Comparison of ENCODE assay signal across 23 cellular contexts in the genomic region with DNA sequence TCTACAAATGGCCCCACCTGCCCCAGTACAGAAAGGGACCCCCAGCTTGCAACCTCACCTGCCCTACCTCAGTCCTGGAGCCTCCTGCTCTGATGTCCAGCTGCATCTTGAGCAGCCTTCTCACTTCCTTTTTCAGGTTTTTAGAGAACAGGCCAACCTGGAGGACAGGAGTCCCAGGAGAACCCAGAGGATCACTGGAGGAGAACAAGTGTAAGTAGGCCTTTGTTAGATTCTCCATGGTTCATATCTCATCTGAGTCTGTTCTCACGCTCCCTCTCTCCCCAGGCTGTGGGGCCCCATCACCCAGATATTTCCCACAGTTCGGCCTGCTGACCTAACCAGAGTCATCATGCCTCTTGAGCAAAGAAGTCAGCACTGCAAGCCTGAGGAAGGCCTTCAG. TPM values are rescaled to one million over a fixed set of nuclear protein-coding genes. Genes with fewer than 3 reads are reported as not detected.
DNase-seq lines count a peak whose midpoint lies in the region; ATAC-seq, FAIRE-seq and TF ChIP-seq lines count a peak whose summit lies in the region.
"Had no signal": no experiment of that assay in that cellular context is flagged by ENCODE, and none has a peak within 500 bp of the region (broad histone marks: within the 10 kb centered on the region; RNA-seq: fewer than 3 reads in every experiment).

No MANE protein-coding gene starts in this region.

- H3K79me2 ChIP-seq in GM12878 (ENCODE audit: control insufficient read depth, insufficient read depth, low read length): no peaks in the 10 kb centered on the region

- DNase-seq in GM12878 (ENCODE audit: low read depth, low spot score): peak; percentile 13
- no peak for DNase-seq in cerebellar cortex (ENCODE audit: low spot score)
- DNase-seq in tibial nerve (ENCODE audit: low spot score in 2 of 2): no peak
- DNase-seq in small intestine: no peak
- DNase-seq in AML-193 (lab: John Stamatoyannopoulos, UW): no peak
- DNase-seq: activated CD4-positive, alpha-beta T cell treated with anti-CD3 and anti-CD28 coated beads for 36 hours; activated gamma-delta T cell treated with Interleukin-2 at 50 U/mL for 16 hours; effector memory CD8-positive, alpha-beta T cell; naive thymus-derived CD4-positive, alpha-beta T cell; NCI-H1092 treated with DMSO at 0.1 percent for 48 hours; NCI-H69; stimulated activated CD4-positive, alpha-beta T cell treated with anti-CD3 and anti-CD28 coated beads, Interleukin-4, amount 100 ng/mL, for 1 hour had no signal

- H3K9ac ChIP-seq in GM12878 (ENCODE audit: control insufficient read depth, insufficient read depth, low read length): no peak overlapping the region
- H3K9ac ChIP-seq: KMS-11 had no signal

- no peak for TF ChIP-seq CTCF in GM12878 (IDR thresholded peaks at IDR 0.05 in 2 of 3, conservative IDR thresholded peaks at IDR 0.05 in 1 of 3; ENCODE audit: control insufficient read depth in 2 of 3, extremely low read depth in 1 of 3, insufficient read depth in 1 of 3, low read depth in 3 of 3, low read length in 3 of 3)
- no peak for TF ChIP-seq CTCF in tibial nerve (IDR thresholded peaks at IDR 0.05)

- TF ChIP-seq EP300 in GM12878 (IDR thresholded peaks at IDR 0.05; ENCODE audit: borderline replicate concordance in 1 of 2, control insufficient read depth in 1 of 2, low read depth in 2 of 2, low read length in 2 of 2): no peak
- TF ChIP-seq EP300 in tibial nerve (IDR thresholded peaks at IDR 0.05): no peak

- H3K27ac ChIP-seq in GM12878 (ENCODE audit: control insufficient read depth, insufficient read depth) (no peak overlapping the region), tibial nerve (no peak overlapping the region), small intestine (ENCODE audit: low read depth in 1 of 2, low read length in 1 of 2) (no peak overlapping the region)
- H3K27ac ChIP-seq: KMS-11, SJSA1, suprapubic skin had no signal

- 0% methylated on average over 2 of the region's 2 CpGs for WGBS in GM12878 (ENCODE audit: insufficient coverage, insufficient replicate concordance, low lambda C conversion rate, missing lambda C conversion rate)
- 78 to 83% methylated on average over 2 of the region's 2 CpGs for WGBS in tibial nerve, 2 donors
- 70 to 87% (median 80%) methylated on average over 2 of the region's 2 CpGs for WGBS in small intestine, 3 donors

- H3K9me3 ChIP-seq in GM12878 (replicated peaks; ENCODE audit: control insufficient read depth, insufficient read depth, low read length) (no peaks in the 10 kb centered on the region; the same call in 2 of the 3 replicates), tibial nerve (no peaks in the 10 kb centered on the region), small intestine (ENCODE audit: control insufficient read depth, low read depth) (no peaks in the 10 kb centered on the region)
- H3K9me3 ChIP-seq: SJSA1, suprapubic skin had no signal

- H3K4me3 ChIP-seq in GM12878 (no peak overlapping the region), tibial nerve (no peak overlapping the region), small intestine (ENCODE audit: low read depth in 1 of 2, low read length in 2 of 2) (no peak overlapping the region)
- H3K4me3 ChIP-seq: lung, SJSA1, suprapubic skin had no signal

- intact Hi-C loops in GM12878 (cut with micrococcal nuclease; ENCODE audit: unreplicated experiment): no loop called here

- no peak overlapping the region for H2AFZ ChIP-seq in GM12878 (ENCODE audit: control insufficient read depth, low read depth, low read length)

- H3K27me3 ChIP-seq in GM12878 (replicated peaks in 1 of 2; ENCODE audit: control insufficient read depth in 2 of 2, insufficient read depth in 2 of 2, low read length in 1 of 2) (no peaks in the 10 kb centered on the region), tibial nerve (no peaks in the 10 kb centered on the region), small intestine (ENCODE audit: control insufficient read depth in 2 of 2, insufficient read depth in 2 of 2, low read length in 2 of 2) (no peaks in the 10 kb centered on the region)
- H3K27me3 ChIP-seq: SJSA1, suprapubic skin had no signal

- no peak for TF ChIP-seq RAD21 in GM12878 (IDR thresholded peaks at IDR 0.05; ENCODE audit: insufficient read depth, low read depth, low read length)

- BruUV-seq in GM12878 (replicated peaks; lab: Mats Ljungman, UMichigan): no TSS peak

- FAIRE-seq in GM12878 (lab: Jason Lieb, UNC) (peak; percentile 49), small intestine (lab: Jason Lieb, UNC) (no peak)
- FAIRE-seq: H1 had no signal

- H3K36me3 ChIP-seq in GM12878 (ENCODE audit: control insufficient read depth in 2 of 2, insufficient read depth in 2 of 2, low read length in 1 of 2) (no peaks in the 10 kb centered on the region), tibial nerve (no peaks in the 10 kb centered on the region), small intestine (ENCODE audit: control insufficient read depth in 2 of 2, insufficient read depth in 2 of 2, low read length in 2 of 2) (no peaks in the 10 kb centered on the region)
- H3K36me3 ChIP-seq: SJSA1, suprapubic skin had no signal

- in situ Hi-C loops in GM12878 (cut with MboI): no loop called here

- POLR2A ChIA-PET in GM12878 (lab: Charles Lee): no interaction called here

- ATAC-seq in GM18517 (IDR thresholded peaks at IDR 0.05; ENCODE audit: unreplicated experiment): peak; percentile 51
- peak; percentile 53 for ATAC-seq in GM21367 (IDR thresholded peaks at IDR 0.05; ENCODE audit: unreplicated experiment)
- peak; percentile 68 for ATAC-seq in HG03064 (IDR thresholded peaks at IDR 0.05; ENCODE audit: low read depth, unreplicated experiment)
- peak; percentile 25; the same call in 2 of the 3 replicates for ATAC-seq in GM12878
- ATAC-seq: activated CD4-positive, alpha-beta T cell treated with anti-CD3 and anti-CD28 coated beads for 36 hours; effector memory CD8-positive, alpha-beta T cell; naive thymus-derived CD4-positive, alpha-beta T cell had no signal

- SMC1A ChIA-PET in GM12878 (lab: Charles Lee; ENCODE audit: uncharacterized antibody, unreplicated experiment): no interaction called here

- TF ChIP-seq POLR2A in GM12878 (IDR thresholded peaks at IDR 0.05; ENCODE audit: low read depth, low read length) (no peak), tibial nerve (IDR thresholded peaks at IDR 0.05) (no peak)

- RAD21 ChIA-PET in GM12878 (lab: Charles Lee; ENCODE audit: unreplicated experiment): no interaction called here

- no peak overlapping the region for H3K4me2 ChIP-seq in GM12878 (ENCODE audit: control insufficient read depth, insufficient read depth)
- H3K4me2 ChIP-seq: KMS-11 had no signal

- CTCF ChIA-PET in GM12878 (lab: Yijun Ruan, JAX): no interaction called here

- H4K20me1 ChIP-seq in GM12878 (ENCODE audit: control insufficient read depth, insufficient read depth): no peaks in the 10 kb centered on the region

- no peaks in the 10 kb centered on the region for H3K4me1 ChIP-seq in GM12878 (ENCODE audit: control insufficient read depth, insufficient read depth, low read length)
- no peaks in the 10 kb centered on the region for H3K4me1 ChIP-seq in tibial nerve
- no peaks in the 10 kb centered on the region for H3K4me1 ChIP-seq in small intestine (ENCODE audit: control insufficient read depth in 2 of 2, insufficient read depth in 1 of 2, low read depth in 1 of 2, low read length in 1 of 2)
- H3K4me1 ChIP-seq: SJSA1, suprapubic skin had no signal

TF ChIP-seq in GM12878, 131 proteins besides CTCF, POLR2A, EP300 and RAD21 (continues in another document):
- TF ChIP-seq SPI1 (IDR thresholded peaks at IDR 0.05; ENCODE audit: borderline replicate concordance, insufficient read depth, low read depth, low read length): peak; percentile 75

RNA-seq across cellular contexts. Expression of gene MAGEA11, which starts 3.6 kb away (rescaled TPM):
- total RNA-seq in GM12878 (2013; cell fraction: nucleolus; rRNA removed): not detected in 2 replicates
- not detected in 2 replicates for total RNA-seq in GM12878 (2014; rRNA removed)
- not detected in 2 replicates for total RNA-seq in GM12878 (2014; rRNA removed; fragmentation: Illumina TruSeq; extraction: Trizol)
- not detected in 2 replicates for total RNA-seq in GM12878 (2021)
- polyA plus RNA-seq in GM12878 (2011; ENCODE audit: low read depth): not detected
- not detected in 2 replicates for polyA plus RNA-seq in GM12878 (2011; rRNA removed)
- polyA plus RNA-seq in GM12878 (2011; cell fraction: cytosol; rRNA removed): not detected in 2 replicates
- polyA plus RNA-seq in GM12878 (2011; cell fraction: nucleus; rRNA removed): 0.04 and 0.07 TPM in 2 replicates
- not detected in 2 replicates for polyA plus RNA-seq in GM12878 (2012)
- not detected in 2 replicates for polyA plus RNA-seq in GM12878 (2014; fragmentation: Illumina TruSeq; extraction: Trizol)
- under 1 TPM in 1 of 2 experiments, not detected in 1; 0.07 TPM for polyA plus RNA-seq in GM12878 (2014; fragmentation: Nextera tagmentation; extraction: Ambion mirVana)
- not detected in 2 replicates for polyA plus RNA-seq in GM12878 (2014; rRNA removed)
- polyA plus RNA-seq in GM12878 (2016; fragmentation: Nextera tagmentation; extraction: Ambion mirVana): not detected
- polyA minus RNA-seq in GM12878 (2011; rRNA and poly(A)+ RNA removed): 0.29 TPM in 1 of 2 replicates, not detected in the other
- not detected in 2 replicates for polyA minus RNA-seq in GM12878 (2011; cell fraction: cytosol; rRNA and poly(A)+ RNA removed)
- not detected in 2 replicates for polyA minus RNA-seq in GM12878 (2011; cell fraction: nucleus; rRNA and poly(A)+ RNA removed)
- not detected for total RNA-seq in tibial nerve
- polyA plus RNA-seq in small intestine: not detected
- total RNA-seq: activated CD4-positive, alpha-beta T cell treated with anti-CD3 and anti-CD28 coated beads for 36 hours; cerebellum; fibroblast of lung; H1; lung; naive thymus-derived CD4-positive, alpha-beta T cell; SJSA1; skeletal muscle tissue had no signal
- polyA plus RNA-seq: fibroblast of lung; H1; lung; naive thymus-derived CD4-positive, alpha-beta T cell had no signal

RNA-seq across cellular contexts. Expression of gene HSFX1, which starts 58.4 kb away (rescaled TPM):
- 5.7 and 5.8 TPM in 2 replicates for total RNA-seq in GM12878 (2013; cell fraction: nucleolus; rRNA removed)
- total RNA-seq in GM12878 (2014; rRNA removed): 0.16 and 0.34 TPM in 2 replicates
- 0.09 and 0.14 TPM in 2 replicates for total RNA-seq in GM12878 (2014; rRNA removed; fragmentation: Illumina TruSeq; extraction: Trizol)
- 0.35 and 0.56 TPM in 2 replicates for total RNA-seq in GM12878 (2021)
- not detected for polyA plus RNA-seq in GM12878 (2011; ENCODE audit: low read depth)
- 0.15 and 0.16 TPM in 2 replicates for polyA plus RNA-seq in GM12878 (2011; rRNA removed)
- polyA plus RNA-seq in GM12878 (2011; cell fraction: cytosol; rRNA removed): 0.07 and 0.12 TPM in 2 replicates
- 1.7 and 2.1 TPM in 2 replicates for polyA plus RNA-seq in GM12878 (2011; cell fraction: nucleus; rRNA removed)
- 0.11 and 0.18 TPM in 2 replicates for polyA plus RNA-seq in GM12878 (2012)
- polyA plus RNA-seq in GM12878 (2014; fragmentation: Illumina TruSeq; extraction: Trizol): 0.10 TPM in 1 of 2 replicates, not detected in the other
- not detected for polyA plus RNA-seq in GM12878 (2014; fragmentation: Nextera tagmentation; extraction: Ambion mirVana)
- 0.06 and 0.25 TPM in 2 replicates for polyA plus RNA-seq in GM12878 (2014; rRNA removed)
- under 1 TPM in 1 of 2 experiments, not detected in 1; 0.09 TPM for polyA plus RNA-seq in GM12878 (2016; fragmentation: Nextera tagmentation; extraction: Ambion mirVana)
- 0.66 and 1.5 TPM in 2 replicates for polyA minus RNA-seq in GM12878 (2011; rRNA and poly(A)+ RNA removed)
- not detected in 2 replicates for polyA minus RNA-seq in GM12878 (2011; cell fraction: cytosol; rRNA and poly(A)+ RNA removed)
- 0.38 and 1.2 TPM in 2 replicates for polyA minus RNA-seq in GM12878 (2011; cell fraction: nucleus; rRNA and poly(A)+ RNA removed)
- 1 to 10 TPM; 1.4 to 3.0 (median 2.0) TPM for total RNA-seq in tibial nerve
- polyA plus RNA-seq in small intestine: under 1 TPM in 1 of 3 donors, not detected in 2; 0.37 TPM
